28 cellular contexts compared by ENCODE assay signal in the genomic region with DNA sequence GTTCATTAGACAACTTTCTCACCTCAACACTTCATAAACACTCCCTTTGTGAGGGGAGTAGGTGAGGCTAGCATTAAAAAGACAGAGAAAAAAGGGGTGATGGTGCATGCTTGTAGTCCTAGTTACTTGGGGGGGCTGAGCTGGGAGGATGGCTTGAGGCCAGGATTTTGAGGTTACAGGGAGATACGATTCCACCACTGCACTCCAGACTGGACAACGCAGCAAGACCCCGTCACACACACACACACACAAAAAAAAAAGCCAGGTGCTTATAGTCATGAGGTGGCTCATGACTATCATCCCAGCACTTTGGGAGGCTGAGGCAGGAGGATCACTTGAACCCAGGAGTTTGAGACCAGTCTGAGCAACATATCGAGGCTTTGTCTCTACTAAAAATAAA. TPM values are rescaled to one million over a fixed set of nuclear protein-coding genes. Genes with fewer than 3 reads are reported as not detected.
A peak's percentile ranks its signal among the peaks of the same experiment; 100 is the strongest.
DNase-seq lines count a peak whose midpoint lies in the region; ATAC-seq, FAIRE-seq and TF ChIP-seq lines count a peak whose summit lies in the region.
"Had no signal": no experiment of that assay in that cellular context is flagged by ENCODE, and none has a peak within 500 bp of the region (broad histone marks: within the 10 kb centered on the region; RNA-seq: fewer than 3 reads in every experiment).

No MANE protein-coding gene starts in this region.

- no peaks in the 10 kb centered on the region for H3K79me1 ChIP-seq in H9 (ENCODE audit: insufficient read depth, low read depth, low read length, poor library complexity, severe bottlenecking)

- H3K14ac ChIP-seq in H9 (ENCODE audit: insufficient read depth, low read length), result no peak overlapping the region

- H2AFZ ChIP-seq in H9 (ENCODE audit: low read length) (no peak overlapping the region), HepG2 (ENCODE audit: low read length) (no peak overlapping the region)

- H3K36me3 Mint-ChIP-seq in H9 (ENCODE audit: insufficient read depth in 1 of 3, low read depth in 3 of 3) (peaks cover 12 to 44% (median 38%) of the 10 kb centered on the region in 3 experiments; a peak in 5 of 7 replicates), WTC11 (peaks cover 29% of the 10 kb centered on the region), MCF 10A (ENCODE audit: insufficient read depth, unreplicated experiment) (peaks cover 72% of the 10 kb centered on the region)
- H3K36me3 Mint-ChIP-seq in stimulated activated effector memory CD8-positive, alpha-beta T cell treated with anti-CD3 and anti-CD28 coated beads, Interleukin-12 subunit alpha, Interleukin-12 subunit beta, amount 100 ng/mL, for 72 hours, result peaks cover 73% of the 10 kb centered on the region

- TF ChIP-seq EP300 in HepG2 (IDR thresholded peaks at IDR 0.05; ENCODE audit: low read depth in 2 of 2, low read length in 2 of 2) (no peak), HepG2 (CRISPR knock-in tag; IDR thresholded peaks at IDR 0.05; ENCODE audit: borderline replicate concordance) (no peak)

- intact Hi-C loops in HepG2 (cut with micrococcal nuclease; ENCODE audit: unreplicated experiment), result no loop called here
- intact Hi-C loops in MCF 10A (cut with micrococcal nuclease), result no loop called here
- intact Hi-C loops in heart right ventricle (cut with DNase I), result no loop called here

- H3K4ac ChIP-seq in H9 (ENCODE audit: low read depth, low read length), result no peak overlapping the region

- no peak overlapping the region for H3T11ph ChIP-seq in H9 (ENCODE audit: low read length)

- H2BK5ac ChIP-seq in H9 (ENCODE audit: insufficient read length, low read length), result no peak overlapping the region

- H3K27ac ChIP-seq in H9 (ENCODE audit: insufficient read length, low read depth, low read length), result no peak overlapping the region
- H3K27ac ChIP-seq in HepG2 (ENCODE audit: extremely low read length, insufficient read depth, low read length), result no peak overlapping the region
- H3K27ac ChIP-seq in heart right ventricle, result no peak overlapping the region
- H3K27ac ChIP-seq: SJSA1 had no signal

- H2AK5ac ChIP-seq in H9 (ENCODE audit: insufficient read length, low read length), result no peak overlapping the region

- BruUV-seq in HepG2 (replicated peaks; lab: Mats Ljungman, UMichigan) (no TSS peak), MCF 10A (replicated peaks; lab: Mats Ljungman, UMichigan) (no TSS peak)

- POLR2A ChIA-PET in WTC11 (lab: Charles Lee) (no interaction called here), HepG2 (lab: Yijun Ruan, JAX) (no interaction called here), MCF 10A (lab: Yijun Ruan, JAX) (interaction anchor here (0.6 kb wide), 1 partner anchor 10 kb away, joined by 3 read pairs; no protein-coding TSS in a partner anchor)

- H3K23ac ChIP-seq in H9 (ENCODE audit: insufficient read length, low read depth, low read length), result no peak overlapping the region

- H3K4me2 ChIP-seq in H9 (ENCODE audit: insufficient read depth, insufficient read length, low read length) (no peak overlapping the region), HepG2 (ENCODE audit: low read depth, low read length) (no peak overlapping the region)

- H3K9me3 ChIP-seq in H9 (ENCODE audit: control insufficient read depth, low read depth, low read length) (no peaks in the 10 kb centered on the region), HepG2 (ENCODE audit: low read length) (no peaks in the 10 kb centered on the region), heart right ventricle (no peaks in the 10 kb centered on the region)
- H3K9me3 ChIP-seq: SJSA1 had no signal

- no peak overlapping the region for H4K5ac ChIP-seq in H9 (ENCODE audit: insufficient read length, low read depth, low read length)

- H3K4me3 Mint-ChIP-seq in H9, result no peak overlapping the region
- no peak overlapping the region for H3K4me3 Mint-ChIP-seq in WTC11
- H3K4me3 Mint-ChIP-seq in stimulated activated effector memory CD8-positive, alpha-beta T cell treated with anti-CD3 and anti-CD28 coated beads, Interleukin-12 subunit alpha, Interleukin-12 subunit beta, amount 100 ng/mL, for 72 hours, result no peak overlapping the region
- no peak overlapping the region for H3K4me3 Mint-ChIP-seq in MCF 10A (ENCODE audit: unreplicated experiment)
- H3K4me3 Mint-ChIP-seq: CD8-positive, alpha-beta memory T cell had no signal

- H3K23me2 ChIP-seq in H9 (ENCODE audit: insufficient read length, low read depth, low read length, poor library complexity, severe bottlenecking), result no peaks in the 10 kb centered on the region

- no peak overlapping the region for H3K56ac ChIP-seq in H9 (ENCODE audit: insufficient read length, low read depth, low read length)

- FAIRE-seq in HepG2 (lab: Jason Lieb, UNC), result no peak
- FAIRE-seq: GM12878, H1, HTR-8/SVneo had no signal

- no peaks in the 10 kb centered on the region for H3K4me1 ChIP-seq in H9 (ENCODE audit: insufficient read depth, low read length)
- H3K4me1 ChIP-seq in HepG2 (ENCODE audit: insufficient read depth, low read length), result no peaks in the 10 kb centered on the region
- peaks cover 0 to 6% (median 0%) of the 10 kb centered on the region in 9 donors for H3K4me1 ChIP-seq in heart right ventricle
- H3K4me1 ChIP-seq: SJSA1 had no signal

- no peak overlapping the region for H4K91ac ChIP-seq in H9 (ENCODE audit: insufficient read length, low read depth, low read length)

- WGBS in H9 (ENCODE audit: extremely low coverage, insufficient read length, low lambda C conversion rate), result no CpG with 5 or more reads among the region's 4 CpGs
- 92% methylated on average over 4 of the region's 4 CpGs for whole genome bisulfite sequencing in HepG2 (ENCODE audit: low lambda C conversion rate)
- WGBS in heart right ventricle, 2 donors, result 85 to 88% methylated on average over 4 of the region's 4 CpGs

- peak overlapping the region in 2 of 3 experiments; percentile 70 to 77; a peak in 2 of 7 replicates for H3K27ac Mint-ChIP-seq in H9
- no peak overlapping the region for H3K27ac Mint-ChIP-seq in WTC11
- H3K27ac Mint-ChIP-seq in stimulated activated effector memory CD8-positive, alpha-beta T cell treated with anti-CD3 and anti-CD28 coated beads, Interleukin-12 subunit alpha, Interleukin-12 subunit beta, amount 100 ng/mL, for 72 hours, result peak overlapping the region; percentile 26
- H3K27ac Mint-ChIP-seq in MCF 10A (ENCODE audit: low read depth, unreplicated experiment), result no peak overlapping the region

- in situ Hi-C loops in HepG2 (cut with HindIII; ENCODE audit: extremely low pct_ligation_motif_present, low pct_unique_long_range_greater_than_20kb), result no loop called here

- H3K27me3 ChIP-seq in H9 (ENCODE audit: insufficient read depth, low read length), result no peaks in the 10 kb centered on the region
- H3K27me3 ChIP-seq in HepG2 (ENCODE audit: control insufficient read depth in 1 of 2, insufficient read depth in 2 of 2, low read length in 2 of 2), result no peaks in the 10 kb centered on the region
- no peaks in the 10 kb centered on the region for H3K27me3 ChIP-seq in heart right ventricle
- H3K27me3 ChIP-seq: SJSA1 had no signal

- no peak overlapping the region for H2BK20ac ChIP-seq in H9 (ENCODE audit: low read depth, low read length, poor library complexity, severe bottlenecking)

- TF ChIP-seq CTCF in H9 (conservative IDR thresholded peaks at IDR 0.05), result no peak
- TF ChIP-seq CTCF in WTC11 (IDR thresholded peaks at IDR 0.05), result no peak
- no peak for TF ChIP-seq CTCF in HepG2 (CRISPR knock-in tag; IDR thresholded peaks at IDR 0.05)
- TF ChIP-seq CTCF in MCF 10A (IDR thresholded peaks at IDR 0.05; ENCODE audit: unreplicated experiment), result no peak
- no peak for TF ChIP-seq CTCF in heart right ventricle (IDR thresholded peaks at IDR 0.05)

- H3K4me1 Mint-ChIP-seq in H9 (no peaks in the 10 kb centered on the region), WTC11 (no peaks in the 10 kb centered on the region), MCF 10A (ENCODE audit: insufficient read depth, unreplicated experiment) (no peaks in the 10 kb centered on the region)
- H3K4me1 Mint-ChIP-seq in stimulated activated effector memory CD8-positive, alpha-beta T cell treated with anti-CD3 and anti-CD28 coated beads, Interleukin-12 subunit alpha, Interleukin-12 subunit beta, amount 100 ng/mL, for 72 hours, result no peaks in the 10 kb centered on the region

- H3K18ac ChIP-seq in H9 (ENCODE audit: insufficient read length, low read depth, low read length), result no peak overlapping the region

- H3K79me2 ChIP-seq in H9 (ENCODE audit: insufficient read depth, low read length) (no peaks in the 10 kb centered on the region), HepG2 (ENCODE audit: insufficient read depth, low read length) (no peaks in the 10 kb centered on the region)

- H2BK120ac ChIP-seq in H9 (ENCODE audit: low read depth, low read length, poor library complexity, severe bottlenecking), result no peak overlapping the region

- H3K4me3 ChIP-seq in HepG2 (replicated peaks in 1 of 3; ENCODE audit: insufficient read depth in 1 of 3, low read depth in 2 of 3, low read length in 3 of 3) (no peak overlapping the region), heart right ventricle (no peak overlapping the region)
- H3K4me3 ChIP-seq: GM12878, SJSA1 had no signal

- DNase-seq in H9 (no peak), WTC11 (ENCODE audit: low spot score) (no peak), HepG2 (ENCODE audit: low spot score) (no peak), MCF 10A (ENCODE audit: unreplicated experiment) (no peak), heart right ventricle (no peak)
- no peak for DNase-seq in stimulated activated effector memory CD8-positive, alpha-beta T cell treated with anti-CD3 and anti-CD28 coated beads, Interleukin-12 subunit alpha, Interleukin-12 subunit beta, amount 100 ng/mL, for 72 hours (ENCODE audit: low spot score in 2 of 2)
- DNase-seq: C1 segment of cervical spinal cord; CD8-positive, alpha-beta memory T cell; DMS 273 treated with DMSO at 0.1 percent for 48 hours; DMS79; EL; GDM1; KG1; MM.1S; NCI-H1417 treated with DMSO at 0.1 percent for 48 hours; NCI-H1694 treated with DMSO at 0.1 percent for 48 hours; NCI-H2081; NCI-H2227 treated with DMSO at 0.1 percent for 48 hours; NCI-H526 treated with DMSO at 0.1 percent for 48 hours; Right ventricle myocardium superior; RPMI8226 had no signal

- H2BK12ac ChIP-seq in H9 (ENCODE audit: insufficient read length, low read depth, low read length), result no peak overlapping the region

- H4K20me1 ChIP-seq in H9 (ENCODE audit: control insufficient read depth, insufficient read depth, insufficient read length) (no peaks in the 10 kb centered on the region), HepG2 (ENCODE audit: insufficient read depth, low read length) (no peaks in the 10 kb centered on the region)

- no peak overlapping the region for H3K9ac ChIP-seq in H9 (ENCODE audit: extremely low read depth, insufficient read length, low read length)
- no peak overlapping the region for H3K9ac ChIP-seq in HepG2 (ENCODE audit: insufficient read depth, low read depth, low read length)

- no peak for TF ChIP-seq RAD21 in HepG2 (CRISPR knock-in tag; IDR thresholded peaks at IDR 0.05)

- CTCF ChIA-PET in WTC11 (lab: Charles Lee) (no interaction called here), HepG2 (lab: Yijun Ruan, JAX; ENCODE audit: low intra/inter-chr PET ratio, low total read pairs) (no interaction called here), MCF 10A (lab: Yijun Ruan, JAX) (no interaction called here)

- peaks cover 4 to 31% of the 10 kb centered on the region in 2 experiments for H3K36me3 ChIP-seq in HepG2 (replicated peaks in 1 of 2; ENCODE audit: control insufficient read depth in 1 of 2, insufficient read depth in 2 of 2, low read length in 2 of 2)
- H3K36me3 ChIP-seq in heart right ventricle, result peaks cover 0 to 72% (median 25%) of the 10 kb centered on the region in 9 donors

- H2BK15ac ChIP-seq in H9 (ENCODE audit: low read depth, low read length), result no peak overlapping the region

- H3K9me3 Mint-ChIP-seq in H9, result no peaks in the 10 kb centered on the region
- no peaks in the 10 kb centered on the region for H3K9me3 Mint-ChIP-seq in WTC11
- H3K9me3 Mint-ChIP-seq in stimulated activated effector memory CD8-positive, alpha-beta T cell treated with anti-CD3 and anti-CD28 coated beads, Interleukin-12 subunit alpha, Interleukin-12 subunit beta, amount 100 ng/mL, for 72 hours, result no peaks in the 10 kb centered on the region
- H3K9me3 Mint-ChIP-seq in MCF 10A (ENCODE audit: unreplicated experiment), result no peaks in the 10 kb centered on the region
- H3K9me3 Mint-ChIP-seq: CD8-positive, alpha-beta memory T cell had no signal

- H3K27me3 Mint-ChIP-seq in H9 (ENCODE audit: low read depth), result no peaks in the 10 kb centered on the region
- no peaks in the 10 kb centered on the region for H3K27me3 Mint-ChIP-seq in WTC11 (ENCODE audit: low read depth)
- no peaks in the 10 kb centered on the region for H3K27me3 Mint-ChIP-seq in MCF 10A (ENCODE audit: insufficient read depth, unreplicated experiment)
- H3K27me3 Mint-ChIP-seq: CD8-positive, alpha-beta memory T cell had no signal

- H4K8ac ChIP-seq in H9 (replicated peaks; ENCODE audit: insufficient read length, low read depth, low read length), result no peak overlapping the region

- TF ChIP-seq POLR2A in HepG2 (IDR thresholded peaks at IDR 0.05; ENCODE audit: insufficient read depth in 1 of 2, low read depth in 2 of 2, low read length in 2 of 2), result no peak

- no peak for ATAC-seq in WTC11
- ATAC-seq in HepG2, result no peak
- ATAC-seq in stimulated activated effector memory CD8-positive, alpha-beta T cell treated with anti-CD3 and anti-CD28 coated beads, Interleukin-12 subunit alpha, Interleukin-12 subunit beta, amount 100 ng/mL, for 72 hours, result no peak
- ATAC-seq in HG03135 (IDR thresholded peaks at IDR 0.05; ENCODE audit: unreplicated experiment), result no peak
- ATAC-seq in GM21528 (IDR thresholded peaks at IDR 0.05; ENCODE audit: low FRiP score, unreplicated experiment), result no peak
- ATAC-seq in heart right ventricle, result no peak
- ATAC-seq: GM12878, HCT116 had no signal

RNA-seq across cellular contexts. Expression of a gene that starts 29.6 kb away (rescaled TPM):
- total RNA-seq in H9 (2021), result 50.2 and 53.4 TPM in 2 replicates
- 44.6 to 54.4 TPM (median 46.6 TPM) in 3 replicates for total RNA-seq in WTC11 (2021)
- total RNA-seq in HepG2 (2016; rRNA removed; fragmentation: Illumina TruSeq; extraction: Trizol), result 15.5 and 19.6 TPM in 2 replicates
- total RNA-seq in HepG2 (2016; cell fraction: cytosol; rRNA removed; fragmentation: Illumina TruSeq; extraction: Trizol; ENCODE audit: low read depth), result 60.3 and 77.6 TPM in 2 replicates
- total RNA-seq in HepG2 (2016; cell fraction: insoluble cytoplasmic fraction; rRNA removed; fragmentation: Illumina TruSeq; extraction: Trizol), result 13.2 and 20.6 TPM in 2 replicates
- total RNA-seq in HepG2 (2016; cell fraction: membrane; rRNA removed; fragmentation: Illumina TruSeq; extraction: Trizol), result 21.7 and 23.0 TPM in 2 replicates
- 39.3 and 40.1 TPM in 2 replicates for total RNA-seq in HepG2 (2016; cell fraction: nucleus; rRNA removed; fragmentation: Illumina TruSeq; extraction: Trizol)
- 14.6 and 15.0 TPM in 2 replicates for polyA plus RNA-seq in HepG2 (2011; rRNA removed)
- polyA plus RNA-seq in HepG2 (2011; cell fraction: cytosol; rRNA removed), result 6.9 and 10.0 TPM in 2 replicates
- 30.4 and 31.3 TPM in 2 replicates for polyA plus RNA-seq in HepG2 (2011; cell fraction: nucleus; rRNA removed)
- polyA plus RNA-seq in HepG2 (2012), result 13.5 and 13.8 TPM in 2 replicates
- 2.0 and 2.4 TPM in 2 replicates for polyA plus RNA-seq in HepG2 (2016; cell fraction: cytosol; fragmentation: Illumina TruSeq; extraction: Trizol; ENCODE audit: low read depth)
- 5.8 and 9.2 TPM in 2 replicates for polyA plus RNA-seq in HepG2 (2016; cell fraction: insoluble cytoplasmic fraction; fragmentation: Illumina TruSeq; extraction: Trizol; ENCODE audit: low read depth)
- 2.8 and 3.0 TPM in 2 replicates for polyA plus RNA-seq in HepG2 (2016; cell fraction: membrane; fragmentation: Illumina TruSeq; extraction: Trizol; ENCODE audit: low read depth)
- polyA plus RNA-seq in HepG2 (2016; cell fraction: nucleus; fragmentation: Illumina TruSeq; extraction: Trizol; ENCODE audit: insufficient read depth, low read depth), result 44.7 and 49.8 TPM in 2 replicates
- 35.6 and 65.0 TPM in 2 replicates for polyA minus RNA-seq in HepG2 (2011; rRNA and poly(A)+ RNA removed; ENCODE audit: low replicate concordance)
- polyA minus RNA-seq in HepG2 (2011; cell fraction: cytosol; rRNA and poly(A)+ RNA removed), result 9.4 and 10.1 TPM in 2 replicates
- 48.7 and 51.0 TPM in 2 replicates for polyA minus RNA-seq in HepG2 (2011; cell fraction: nucleus; rRNA and poly(A)+ RNA removed)
- total RNA-seq in MCF 10A (2022), result 60.1 and 66.3 TPM in 2 replicates
- total RNA-seq in heart right ventricle, result 10 to 100 TPM; 21.6 to 30.7 (median 28.1) TPM
- polyA plus RNA-seq in heart right ventricle, result 10 to 100 TPM in 1 of 2 donors, 1 to 10 TPM in 1; 8.8 to 25.5 TPM

RNA-seq across cellular contexts. Expression of a gene that starts 31.9 kb away (rescaled TPM):
- 0.28 and 0.39 TPM in 2 replicates for total RNA-seq in H9 (2021)
- total RNA-seq in WTC11 (2021), result 6.1 to 8.9 TPM (median 7.5 TPM) in 3 replicates
- 0.08 and 0.22 TPM in 2 replicates for total RNA-seq in HepG2 (2016; rRNA removed; fragmentation: Illumina TruSeq; extraction: Trizol)
- total RNA-seq in HepG2 (2016; cell fraction: cytosol; rRNA removed; fragmentation: Illumina TruSeq; extraction: Trizol; ENCODE audit: low read depth), result not detected in 2 replicates
- 0.06 and 0.13 TPM in 2 replicates for total RNA-seq in HepG2 (2016; cell fraction: insoluble cytoplasmic fraction; rRNA removed; fragmentation: Illumina TruSeq; extraction: Trizol)
- total RNA-seq in HepG2 (2016; cell fraction: membrane; rRNA removed; fragmentation: Illumina TruSeq; extraction: Trizol), result 0.03 and 0.09 TPM in 2 replicates
- total RNA-seq in HepG2 (2016; cell fraction: nucleus; rRNA removed; fragmentation: Illumina TruSeq; extraction: Trizol), result 0.22 and 0.25 TPM in 2 replicates
- polyA plus RNA-seq in HepG2 (2011; rRNA removed), result 0.59 and 0.64 TPM in 2 replicates
- 0.35 and 0.59 TPM in 2 replicates for polyA plus RNA-seq in HepG2 (2011; cell fraction: cytosol; rRNA removed)
- 0.26 and 0.29 TPM in 2 replicates for polyA plus RNA-seq in HepG2 (2011; cell fraction: nucleus; rRNA removed)
- 0.64 and 1.0 TPM in 2 replicates for polyA plus RNA-seq in HepG2 (2012)
- polyA plus RNA-seq in HepG2 (2016; cell fraction: cytosol; fragmentation: Illumina TruSeq; extraction: Trizol; ENCODE audit: low read depth), result 0.02 TPM in 1 of 2 replicates, not detected in the other
- polyA plus RNA-seq in HepG2 (2016; cell fraction: insoluble cytoplasmic fraction; fragmentation: Illumina TruSeq; extraction: Trizol; ENCODE audit: low read depth), result 0.04 and 0.08 TPM in 2 replicates
- 0.06 TPM in 1 of 2 replicates, not detected in the other for polyA plus RNA-seq in HepG2 (2016; cell fraction: membrane; fragmentation: Illumina TruSeq; extraction: Trizol; ENCODE audit: low read depth)
- polyA plus RNA-seq in HepG2 (2016; cell fraction: nucleus; fragmentation: Illumina TruSeq; extraction: Trizol; ENCODE audit: insufficient read depth, low read depth), result 0.08 and 0.21 TPM in 2 replicates
- 0.44 and 1.3 TPM in 2 replicates for polyA minus RNA-seq in HepG2 (2011; rRNA and poly(A)+ RNA removed; ENCODE audit: low replicate concordance)
- polyA minus RNA-seq in HepG2 (2011; cell fraction: cytosol; rRNA and poly(A)+ RNA removed), result 0.44 and 0.69 TPM in 2 replicates
- polyA minus RNA-seq in HepG2 (2011; cell fraction: nucleus; rRNA and poly(A)+ RNA removed), result 0.39 and 0.75 TPM in 2 replicates
- total RNA-seq in MCF 10A (2022), result 0.14 TPM in 1 of 2 replicates, not detected in the other
- total RNA-seq in heart right ventricle, result 10 to 100 TPM in 9 of 10 donors, 1 to 10 TPM in 1; 9.2 to 19.4 (median 12.8) TPM
- polyA plus RNA-seq in heart right ventricle, result 1 to 10 TPM; 1.8 to 9.5 TPM

Comparison
In these comparisons a context has a peak if more than half of its experiments do, and no peak if none do; other contexts are left out.
1. H3K27ac Mint-ChIP-seq: peak in H9 (2 of 3) and stimulated activated effector memory CD8-positive, alpha-beta T cell treated with anti-CD3 and anti-CD28 coated beads, Interleukin-12 subunit alpha, Interleukin-12 subunit beta, amount 100 ng/mL, for 72 hours (single experiment); none in WTC11 (single experiment) and MCF 10A (single experiment).